Comparison of ENCODE assay signal across 8 cellular contexts in genomic region chr11:287821-288327, GRCh38. TPM values are rescaled to one million over a fixed set of nuclear protein-coding genes. Genes with fewer than 3 reads are reported as not detected.
DNase-seq lines count a peak whose midpoint lies in the region; ATAC-seq and TF ChIP-seq lines count a peak whose summit lies in the region.

No MANE protein-coding gene starts in this region.

- peaks cover 10% of the 10 kb centered on the region for H3K27me3 Mint-ChIP-seq in activated CD4-positive, alpha-beta T cell treated with anti-CD3 and anti-CD28 coated beads, Interleukin-2, amount 10 ng/mL, durations not matched to agents 7 days and 5 days

- TF ChIP-seq EP300 in ovary (IDR thresholded peaks at IDR 0.05), result no peak

- POLR2A ChIA-PET in activated CD4-positive, alpha-beta T cell treated with anti-CD3 and anti-CD28 coated beads, Interleukin-2, amount 10 ng/mL, durations not matched to agents 7 days and 5 days (lab: Charles Lee), result interaction anchor here (1.1 kb wide), 1 partner anchor 81 kb away, joined by 4 read pairs; the partner anchor contains the start of genes BET1L and RIC8A

- peak overlapping the region; percentile 94 for H3K27ac Mint-ChIP-seq in activated CD4-positive, alpha-beta T cell treated with anti-CD3 and anti-CD28 coated beads, Interleukin-2, amount 10 ng/mL, durations not matched to agents 7 days and 5 days

- CTCF ChIA-PET in activated CD4-positive, alpha-beta T cell treated with anti-CD3 and anti-CD28 coated beads, Interleukin-2, amount 10 ng/mL, durations not matched to agents 7 days and 5 days (lab: Charles Lee), result interaction anchor here (0.7 to 1.9 kb wide), 2 partner anchors 18 to 19 kb away, joined by 3 to 5 read pairs; no protein-coding TSS in a partner anchor

- TF ChIP-seq POLR2A in esophagus squamous epithelium (IDR thresholded peaks at IDR 0.05) (no peak), ovary (IDR thresholded peaks at IDR 0.05) (no peak)

- peaks cover 10 to 29% (median 17%) of the 10 kb centered on the region in 3 donors for H3K4me1 ChIP-seq in esophagus squamous epithelium
- no peaks in the 10 kb centered on the region for H3K4me1 ChIP-seq in ovary (ENCODE audit: insufficient read depth)

- peak overlapping the region; percentile 99 for H3K4me3 Mint-ChIP-seq in activated CD4-positive, alpha-beta T cell treated with anti-CD3 and anti-CD28 coated beads, Interleukin-2, amount 10 ng/mL, durations not matched to agents 7 days and 5 days

- DNase-seq in GM13976 (ENCODE audit: low spot score), result peak; percentile 46
- DNase-seq in activated CD4-positive, alpha-beta T cell treated with anti-CD3 and anti-CD28 coated beads, Interleukin-2, amount 10 ng/mL, durations not matched to agents 7 days and 5 days, result peak; percentile 77
- no peak for DNase-seq in esophagus squamous epithelium (lab: John Stamatoyannopoulos, UW)
- DNase-seq in ovary, result peak in 3 of 5 donors; percentile 18 to 43 (median 21)
- DNase-seq in NCI-H2171 (lab: John Stamatoyannopoulos, UW), result no peak
- DNase-seq in MV-4-11 (lab: John Stamatoyannopoulos, UW), result no peak

- H3K4me3 ChIP-seq in esophagus squamous epithelium, result peak overlapping the region; percentile 55 to 95 (median 74)
- H3K4me3 ChIP-seq in ovary, result peak overlapping the region; percentile 43

- H3K36me3 ChIP-seq in esophagus squamous epithelium, result peaks cover 0 to 11% (median 0%) of the 10 kb centered on the region in 3 donors
- H3K36me3 ChIP-seq in ovary, result no peaks in the 10 kb centered on the region

- TF ChIP-seq CTCF in GM13976 (IDR thresholded peaks at IDR 0.05; ENCODE audit: borderline replicate concordance, control extremely low read depth, extremely low read depth, insufficient read depth, missing control alignments) (no peak), esophagus squamous epithelium (IDR thresholded peaks at IDR 0.05) (no peak), ovary (IDR thresholded peaks at IDR 0.05) (no peak)

- in situ Hi-C loops in GM13976 (cut with MboI; ENCODE audit: low sequenced_read_pairs, unreplicated experiment), result no loop called here

- peaks cover 0 to 58% (median 2%) of the 10 kb centered on the region in 4 donors for H3K27me3 ChIP-seq in esophagus squamous epithelium
- no peaks in the 10 kb centered on the region for H3K27me3 ChIP-seq in ovary

- no peak for ATAC-seq in HG03520 (IDR thresholded peaks at IDR 0.05; ENCODE audit: unreplicated experiment)
- no peak for ATAC-seq in GM21360 (IDR thresholded peaks at IDR 0.05; ENCODE audit: unreplicated experiment)

- intact Hi-C loops in esophagus squamous epithelium (cut with DNase I), result no loop called here
- intact Hi-C loops in ovary (cut with DNase I), result no loop called here

- H3K36me3 Mint-ChIP-seq in activated CD4-positive, alpha-beta T cell treated with anti-CD3 and anti-CD28 coated beads, Interleukin-2, amount 10 ng/mL, durations not matched to agents 7 days and 5 days (ENCODE audit: low read depth), result peaks cover 39% of the 10 kb centered on the region

- 24 to 64% methylated on average over 12 to 22 of the region's 31 CpGs for WGBS in esophagus squamous epithelium, 2 donors
- 30 to 39% (median 34%) methylated on average over 30 to 31 of the region's 31 CpGs for WGBS in ovary, 3 donors

- H3K9me3 ChIP-seq in esophagus squamous epithelium (no peaks in the 10 kb centered on the region), ovary (no peaks in the 10 kb centered on the region)

- no peaks in the 10 kb centered on the region for H3K9me3 Mint-ChIP-seq in activated CD4-positive, alpha-beta T cell treated with anti-CD3 and anti-CD28 coated beads, Interleukin-2, amount 10 ng/mL, durations not matched to agents 7 days and 5 days

- H3K27ac ChIP-seq in esophagus squamous epithelium, result peak overlapping the region; percentile 34 to 79 (median 54)
- no peak overlapping the region for H3K27ac ChIP-seq in ovary

- peaks cover 54% of the 10 kb centered on the region for H3K4me1 Mint-ChIP-seq in activated CD4-positive, alpha-beta T cell treated with anti-CD3 and anti-CD28 coated beads, Interleukin-2, amount 10 ng/mL, durations not matched to agents 7 days and 5 days

RNA-seq across cellular contexts. Expression of gene PGGHG, which starts 1.1 kb away (rescaled TPM):
- 100 to 1,000 TPM; 325 to 377 TPM for total RNA-seq in activated CD4-positive, alpha-beta T cell treated with anti-CD3 and anti-CD28 coated beads, Interleukin-2, amount 10 ng/mL, durations not matched to agents 7 days and 5 days
- 10 to 100 TPM in 1 of 4 donors, 1 to 10 TPM in 3; 5.3 to 15.3 (median 5.9) TPM for total RNA-seq in esophagus squamous epithelium
- total RNA-seq in ovary, result 10 to 100 TPM in 4 of 7 donors, 1 to 10 TPM in 3; 3.3 to 21.3 (median 10.6) TPM
- polyA plus RNA-seq in ovary, result 1 to 10 TPM in 1 of 2 donors, under 1 TPM in 1; 0.25 to 6.1 TPM

RNA-seq across cellular contexts. Expression of gene NLRP6, which starts 9.7 kb away (rescaled TPM):
- total RNA-seq in activated CD4-positive, alpha-beta T cell treated with anti-CD3 and anti-CD28 coated beads, Interleukin-2, amount 10 ng/mL, durations not matched to agents 7 days and 5 days, result 1 to 10 TPM; 5.5 to 6.5 TPM
- total RNA-seq in esophagus squamous epithelium, result 1 to 10 TPM in 1 of 4 donors, under 1 TPM in 1, not detected in 2; 0.75 to 1.3 TPM
- 1 to 10 TPM in 1 of 7 donors, under 1 TPM in 4, not detected in 2; 0.15 to 1.1 (median 0.20) TPM for total RNA-seq in ovary
- under 1 TPM in 1 of 2 donors, not detected in 1; 0.02 TPM for polyA plus RNA-seq in ovary

RNA-seq across cellular contexts. Expression of gene IFITM5, which starts 11.5 kb away (rescaled TPM):
- total RNA-seq in activated CD4-positive, alpha-beta T cell treated with anti-CD3 and anti-CD28 coated beads, Interleukin-2, amount 10 ng/mL, durations not matched to agents 7 days and 5 days, result not detected
- total RNA-seq in esophagus squamous epithelium (not detected), ovary (not detected)
- not detected for polyA plus RNA-seq in ovary

RNA-seq across cellular contexts. Expression of gene IFITM2, which starts 19.7 kb away (rescaled TPM):
- 1,000 to 10,000 TPM; 1,561 to 1,733 TPM for total RNA-seq in activated CD4-positive, alpha-beta T cell treated with anti-CD3 and anti-CD28 coated beads, Interleukin-2, amount 10 ng/mL, durations not matched to agents 7 days and 5 days
- total RNA-seq in esophagus squamous epithelium (10 to 100 TPM; 14.4 to 67.5 (median 50.3) TPM), ovary (1,000 to 10,000 TPM in 1 of 7 donors, 100 to 1,000 TPM in 6; 207 to 1,149 (median 546) TPM)
- 100 to 1,000 TPM; 306 to 616 TPM for polyA plus RNA-seq in ovary

RNA-seq across cellular contexts. Expression of gene IFITM1, which starts 26.0 kb away (rescaled TPM):
- 1,000 to 10,000 TPM; 1,306 to 1,465 TPM for total RNA-seq in activated CD4-positive, alpha-beta T cell treated with anti-CD3 and anti-CD28 coated beads, Interleukin-2, amount 10 ng/mL, durations not matched to agents 7 days and 5 days
- 100 to 1,000 TPM in 1 of 4 donors, 10 to 100 TPM in 3; 26.3 to 133 (median 60.0) TPM for total RNA-seq in esophagus squamous epithelium
- total RNA-seq in ovary, result 100 to 1,000 TPM; 317 to 760 (median 496) TPM
- polyA plus RNA-seq in ovary, result 100 to 1,000 TPM; 211 to 748 TPM

Comparison
In these comparisons a context has a peak if more than half of its experiments do, and no peak if none do; other contexts are left out.
1. DNase-seq: peak in GM13976 (single experiment), activated CD4-positive, alpha-beta T cell treated with anti-CD3 and anti-CD28 coated beads, Interleukin-2, amount 10 ng/mL, durations not matched to agents 7 days and 5 days (single experiment) and ovary (3 of 5); none in esophagus squamous epithelium (single experiment), NCI-H2171 (single experiment) and MV-4-11 (single experiment).
2. H3K27ac ChIP-seq: peak in esophagus squamous epithelium (4 of 4); none in ovary (0 of 2).
3. RNA of gene PGGHG, which starts 1.1 kb away (total RNA-seq): 325 to 377 TPM in activated CD4-positive, alpha-beta T cell treated with anti-CD3 and anti-CD28 coated beads, Interleukin-2, amount 10 ng/mL, durations not matched to agents 7 days and 5 days; 3.3 to 21.3 TPM in ovary and 5.3 to 15.3 TPM in esophagus squamous epithelium; every median in the first group is over 10 times any median in the second.